Comparison of ENCODE assay signal across 20 cellular contexts in the genomic region with DNA sequence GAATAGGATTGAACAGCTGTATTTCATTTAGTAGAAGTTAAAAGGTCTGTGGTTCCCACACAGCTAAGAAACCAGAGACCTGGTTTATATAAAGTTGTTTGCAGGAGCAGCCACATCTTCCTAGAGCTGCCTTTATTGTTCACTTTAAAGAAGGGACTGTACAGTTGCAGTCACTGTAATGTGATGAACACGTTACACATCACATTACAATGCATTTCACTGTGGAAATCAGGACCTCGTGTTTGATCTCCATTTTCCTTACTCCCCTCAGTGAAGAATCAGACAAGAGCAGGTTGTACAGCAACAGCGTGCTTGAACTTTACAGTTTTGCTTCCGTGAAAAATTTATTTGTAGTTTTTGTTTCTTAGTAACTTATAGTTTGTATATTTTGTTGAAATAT. TPM values are rescaled to one million over a fixed set of nuclear protein-coding genes. Genes with fewer than 3 reads are reported as not detected.
DNase-seq lines count a peak whose midpoint lies in the region; TF ChIP-seq lines count a peak whose summit lies in the region.
"Had no signal": no experiment of that assay in that cellular context is flagged by ENCODE, and none has a peak within 500 bp of the region (broad histone marks: within the 10 kb centered on the region; RNA-seq: fewer than 3 reads in every experiment).

No MANE protein-coding gene starts in this region.

- H3K9ac ChIP-seq in parathyroid adenoma, result no peak overlapping the region

- H3K4me3 ChIP-seq in parathyroid adenoma (ENCODE audit: low read depth, low read length) (no peak overlapping the region), uterus (no peak overlapping the region)

- DNase-seq in NCI-H2227 treated with DMSO at 0.1 percent for 48 hours (lab: John Stamatoyannopoulos, UW) (peak; percentile 33), NCI-H2227 (lab: John Stamatoyannopoulos, UW; ENCODE audit: unreplicated experiment) (no peak), NCI-H69 (lab: John Stamatoyannopoulos, UW) (peak; percentile 80), epithelial cell of prostate (ENCODE audit: low read depth, low spot score) (no peak), uterus (no peak), pons (ENCODE audit: low spot score) (no peak), cerebellum (ENCODE audit: low spot score) (no peak)
- DNase-seq: CD4-positive, alpha-beta T cell; DMS153; EL; H9; KG1; MV-4-11; NCI-H187 treated with DMSO at 0.1 percent for 48 hours; NCI-H510A treated with DMSO at 0.1 percent for 48 hours; NCI-H82; SHP77 had no signal

- H3K9me3 ChIP-seq in parathyroid adenoma (ENCODE audit: control insufficient read depth, low read length), result no peaks in the 10 kb centered on the region
- no peaks in the 10 kb centered on the region for H3K9me3 ChIP-seq in uterus

- H3K36me3 ChIP-seq in parathyroid adenoma (ENCODE audit: control insufficient read depth, insufficient read depth, low read length) (no peaks in the 10 kb centered on the region), uterus (no peaks in the 10 kb centered on the region)

- TF ChIP-seq CTCF in parathyroid adenoma (IDR thresholded peaks at IDR 0.05) (no peak), uterus (IDR thresholded peaks at IDR 0.05) (no peak)

- intact Hi-C loops in uterus (cut with DNase I; ENCODE audit: low total_unique reads), result no loop called here

- H3K4me1 ChIP-seq in parathyroid adenoma (peaks cover 25% of the 10 kb centered on the region), uterus (no peaks in the 10 kb centered on the region)

- no peak overlapping the region for H3K4me2 ChIP-seq in parathyroid adenoma (ENCODE audit: low read length)

- H3K27ac ChIP-seq in epithelial cell of prostate, result peak overlapping the region; percentile 90
- peak overlapping the region; percentile 36 for H3K27ac ChIP-seq in parathyroid adenoma
- no peak overlapping the region for H3K27ac ChIP-seq in uterus

- no peaks in the 10 kb centered on the region for H3K79me2 ChIP-seq in parathyroid adenoma

- TF ChIP-seq POLR2A in uterus (IDR thresholded peaks at IDR 0.05), result no peak

- peak overlapping the region; percentile 69 for H2AFZ ChIP-seq in parathyroid adenoma

- H3K27me3 ChIP-seq in parathyroid adenoma (ENCODE audit: control insufficient read depth, insufficient read depth, low read length) (no peaks in the 10 kb centered on the region), uterus (no peaks in the 10 kb centered on the region)

RNA-seq across cellular contexts. Expression of a gene that starts 1.3 kb away (rescaled TPM):
- total RNA-seq in uterus (not detected), cerebellum (0.73 TPM)
- total RNA-seq: H9, HT-29, RPMI7951 had no signal

Comparison
In these comparisons a context has a peak if more than half of its experiments do, and no peak if none do; other contexts are left out.
1. DNase-seq: peak in NCI-H2227 treated with DMSO at 0.1 percent for 48 hours (single experiment) and NCI-H69 (single experiment); none in NCI-H2227 (single experiment), epithelial cell of prostate (single experiment), uterus (0 of 2), pons (single experiment) and cerebellum (single experiment).
2. H3K27ac ChIP-seq: peak in epithelial cell of prostate (single experiment) and parathyroid adenoma (single experiment); none in uterus (0 of 2).